In genomic region chr16:29203046-29203932, GRCh38 we compare ENCODE assay signal across 8 cellular contexts.
DNase-seq lines count a peak whose midpoint lies in the region; ATAC-seq, FAIRE-seq and TF ChIP-seq lines count a peak whose summit lies in the region.
"Not testable (repeated sequence)": the region's sequence is repeated elsewhere in the genome, so short reads cannot be mapped to it uniquely, and the experiment has no call there.

No MANE protein-coding gene starts in this region.

- not testable (repeated sequence) for H3K9ac ChIP-seq in HepG2 (ENCODE audit: insufficient read depth, low read depth, low read length)

- WGBS in HepG2 (ENCODE audit: low lambda C conversion rate) = 53% methylated on average over 25 of the region's 30 CpGs

- H3K36me3 Mint-ChIP-seq in CD14-positive monocyte = peaks cover 42 to 71% of the 10 kb centered on the region in 2 donors
- peaks cover 12% of the 10 kb centered on the region for H3K36me3 Mint-ChIP-seq in natural killer cell treated with Interleukin-12 subunit alpha and Interleukin-12 subunit beta and Interleukin-15 and Interleukin-18, amount 100 ng/mL, for 72 hours
- not testable (repeated sequence) for H3K36me3 Mint-ChIP-seq in progenitor cell of endocrine pancreas (ENCODE audit: insufficient read depth)

- not testable (repeated sequence) for DNase-seq in CD14-positive monocyte (ENCODE audit: low spot score); HepG2 (ENCODE audit: low spot score); progenitor cell of endocrine pancreas (ENCODE audit: low spot score, unreplicated experiment)
- peak; percentile 8 for DNase-seq in activated T-cell treated with anti-CD3 and anti-CD28 coated beads, Interleukin-2, amount 50 U/mL, for 1 hour
- peak; percentile 65 for DNase-seq in coronary artery (ENCODE audit: low spot score)
- DNase-seq in left ventricle myocardium superior = peak; percentile 15
- DNase-seq in natural killer cell treated with Interleukin-12 subunit alpha and Interleukin-12 subunit beta and Interleukin-15 and Interleukin-18, amount 100 ng/mL, for 72 hours (ENCODE audit: low spot score) = peak; percentile 37
- DNase-seq in tibial artery = peak; percentile 13 to 64

- H2AFZ ChIP-seq in HepG2 (ENCODE audit: low read length) = not testable (repeated sequence)

- H3K27ac Mint-ChIP-seq in CD14-positive monocyte (peak overlapping the region in 4 of 7 donors; percentile 3 to 54 (median 36)), progenitor cell of endocrine pancreas (peak overlapping the region; percentile 64)
- H3K27ac Mint-ChIP-seq in natural killer cell treated with Interleukin-12 subunit alpha and Interleukin-12 subunit beta and Interleukin-15 and Interleukin-18, amount 100 ng/mL, for 72 hours = not testable (repeated sequence)

- in situ Hi-C loops in HepG2 (cut with HindIII; ENCODE audit: extremely low pct_ligation_motif_present, low pct_unique_long_range_greater_than_20kb) = loop anchor here (25.0 kb wide), 1 partner anchor 91 kb away; no protein-coding TSS in a partner anchor

- peaks cover 13 to 22% (median 16%) of the 10 kb centered on the region in 7 donors for H3K9me3 Mint-ChIP-seq in CD14-positive monocyte
- not testable (repeated sequence) for H3K9me3 Mint-ChIP-seq in natural killer cell treated with Interleukin-12 subunit alpha and Interleukin-12 subunit beta and Interleukin-15 and Interleukin-18, amount 100 ng/mL, for 72 hours
- H3K9me3 Mint-ChIP-seq in progenitor cell of endocrine pancreas (ENCODE audit: low read depth) = peaks cover 10% of the 10 kb centered on the region

- H3K27me3 ChIP-seq in HepG2 (ENCODE audit: control insufficient read depth in 1 of 2, insufficient read depth in 2 of 2, low read length in 2 of 2); tibial artery: not testable (repeated sequence)

- H3K79me2 ChIP-seq in HepG2 (ENCODE audit: insufficient read depth, low read length) = not testable (repeated sequence)

- H3K27ac ChIP-seq in coronary artery (peak overlapping the region in 1 of 2 donors; percentile 72), HepG2 (ENCODE audit: extremely low read length, insufficient read depth, low read length) (peak overlapping the region; percentile 53)
- not testable (repeated sequence) for H3K27ac ChIP-seq in tibial artery

- not testable (repeated sequence) for FAIRE-seq in HepG2 (lab: Jason Lieb, UNC)

- H3K4me3 ChIP-seq in coronary artery; HepG2 (replicated peaks in 1 of 3; ENCODE audit: insufficient read depth in 1 of 3, low read depth in 2 of 3, low read length in 3 of 3); tibial artery: not testable (repeated sequence)

- H3K4me1 Mint-ChIP-seq in CD14-positive monocyte (peaks cover 17% of the 10 kb centered on the region), progenitor cell of endocrine pancreas (ENCODE audit: low read depth) (peaks cover 13% of the 10 kb centered on the region)
- not testable (repeated sequence) for H3K4me1 Mint-ChIP-seq in natural killer cell treated with Interleukin-12 subunit alpha and Interleukin-12 subunit beta and Interleukin-15 and Interleukin-18, amount 100 ng/mL, for 72 hours (ENCODE audit: low read depth in 2 of 2)

- peak overlapping the region; percentile 65 for H3K4me2 ChIP-seq in HepG2 (ENCODE audit: low read depth, low read length)

- intact Hi-C loops in CD14-positive monocyte (cut with micrococcal nuclease); left ventricle myocardium superior (cut with micrococcal nuclease); HepG2 (cut with micrococcal nuclease; ENCODE audit: unreplicated experiment); tibial artery (cut with DNase I; ENCODE audit: low total_unique reads): not testable (repeated sequence)

- not testable (repeated sequence) for TF ChIP-seq CTCF in CD14-positive monocyte (IDR thresholded peaks at IDR 0.05); coronary artery (IDR thresholded peaks at IDR 0.05); HepG2 (CRISPR knock-in tag; IDR thresholded peaks at IDR 0.05); progenitor cell of endocrine pancreas (IDR thresholded peaks at IDR 0.05; ENCODE audit: unreplicated experiment); tibial artery (IDR thresholded peaks at IDR 0.05)

- not testable (repeated sequence) for BruUV-seq in HepG2 (replicated peaks; lab: Mats Ljungman, UMichigan)

- not testable (repeated sequence) for TF ChIP-seq RAD21 in HepG2 (CRISPR knock-in tag; IDR thresholded peaks at IDR 0.05)

- ATAC-seq in left ventricle myocardium superior; HepG2; natural killer cell treated with Interleukin-12 subunit alpha and Interleukin-12 subunit beta and Interleukin-15 and Interleukin-18, amount 100 ng/mL, for 72 hours: not testable (repeated sequence)

- H3K4me3 Mint-ChIP-seq in CD14-positive monocyte; natural killer cell treated with Interleukin-12 subunit alpha and Interleukin-12 subunit beta and Interleukin-15 and Interleukin-18, amount 100 ng/mL, for 72 hours; progenitor cell of endocrine pancreas (ENCODE audit: low read depth): not testable (repeated sequence)

- not testable (repeated sequence) for H3K27me3 Mint-ChIP-seq in CD14-positive monocyte (ENCODE audit: low read depth in 3 of 3); natural killer cell treated with Interleukin-12 subunit alpha and Interleukin-12 subunit beta and Interleukin-15 and Interleukin-18, amount 100 ng/mL, for 72 hours; progenitor cell of endocrine pancreas

- H3K9me3 ChIP-seq in HepG2 (ENCODE audit: low read length); tibial artery: not testable (repeated sequence)

- H3K4me1 ChIP-seq in HepG2 (ENCODE audit: insufficient read depth, low read length) (peaks cover 38% of the 10 kb centered on the region), tibial artery (peaks cover 0 to 17% (median 4%) of the 10 kb centered on the region in 4 donors)

- POLR2A ChIA-PET in HepG2 (lab: Yijun Ruan, JAX) = not testable (repeated sequence)

- not testable (repeated sequence) for H3K36me3 ChIP-seq in HepG2 (replicated peaks in 1 of 2; ENCODE audit: control insufficient read depth in 1 of 2, insufficient read depth in 2 of 2, low read length in 2 of 2); tibial artery

- TF ChIP-seq EP300 in HepG2 (IDR thresholded peaks at IDR 0.05; ENCODE audit: low read depth in 2 of 2, low read length in 2 of 2); HepG2 (CRISPR knock-in tag; IDR thresholded peaks at IDR 0.05; ENCODE audit: borderline replicate concordance): not testable (repeated sequence)

- not testable (repeated sequence) for H4K20me1 ChIP-seq in HepG2 (ENCODE audit: insufficient read depth, low read length)

- CTCF ChIA-PET in HepG2 (lab: Yijun Ruan, JAX; ENCODE audit: low intra/inter-chr PET ratio, low total read pairs) = not testable (repeated sequence)

- TF ChIP-seq POLR2A in HepG2 (IDR thresholded peaks at IDR 0.05; ENCODE audit: insufficient read depth in 1 of 2, low read depth in 2 of 2, low read length in 2 of 2) = not testable (repeated sequence)
